In the genomic region with DNA sequence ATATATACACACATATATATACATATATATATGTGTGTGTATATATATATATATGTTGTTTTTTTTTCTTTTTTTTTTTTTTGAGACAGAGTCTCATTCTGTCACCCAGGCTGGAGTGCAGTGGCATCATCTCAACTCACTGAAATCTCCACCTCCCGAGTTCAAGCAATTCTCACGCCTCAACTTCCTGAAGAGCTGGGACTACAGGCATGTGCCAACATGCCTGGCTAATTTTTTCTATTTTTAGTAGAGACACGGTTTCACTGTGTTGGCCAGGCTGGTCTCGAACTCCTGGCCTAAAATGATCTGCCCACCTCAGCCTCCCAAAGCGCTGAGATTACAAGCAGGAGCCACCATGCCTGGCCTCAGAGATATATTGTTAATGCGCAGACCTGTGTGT, we compare ENCODE assay signal across 14 cellular contexts. TPM values are rescaled to one million over a fixed set of nuclear protein-coding genes. Genes with fewer than 3 reads are reported as not detected.
"Had no signal": no experiment of that assay in that cellular context is flagged by ENCODE, and none has a peak within 500 bp of the region (broad histone marks: within the 10 kb centered on the region; RNA-seq: fewer than 3 reads in every experiment).

No MANE protein-coding gene starts in this region.

RNA-seq across cellular contexts. Expression of gene OR10H4, which starts 37.0 kb away (rescaled TPM):
- total RNA-seq: activated B cell treated with CpG ODN at 0.5 μM for 24 hours; activated CD4-positive, alpha-beta memory T cell treated with anti-CD3 and anti-CD28 coated beads for 36 hours; activated CD4-positive, alpha-beta memory T cell treated with anti-CD3 and anti-CD28 coated beads, Interleukin-2, amount 10 ng/mL, durations not matched to agents 7 days and 5 days; activated CD4-positive, alpha-beta T cell treated with anti-CD3 and anti-CD28 coated beads for 36 hours; activated CD4-positive, alpha-beta T cell treated with anti-CD3 and anti-CD28 coated beads, Interleukin-2, amount 10 ng/mL, durations not matched to agents 24 days and 14 days; activated CD4-positive, alpha-beta T cell treated with anti-CD3 and anti-CD28 coated beads, Interleukin-2, amount 10 ng/mL, durations not matched to agents 7 days and 5 days; activated CD8-positive, alpha-beta memory T cell treated with anti-CD3 and anti-CD28 coated beads for 36 hours; activated CD8-positive, alpha-beta memory T cell treated with anti-CD3 and anti-CD28 coated beads, Interleukin-2, amount 10 ng/mL, durations not matched to agents 7 days and 5 days; activated CD8-positive, alpha-beta T cell treated with anti-CD3 and anti-CD28 coated beads for 36 hours; activated CD8-positive, alpha-beta T cell treated with anti-CD3 and anti-CD28 coated beads, Interleukin-2, amount 10 ng/mL, durations not matched to agents 7 days and 5 days; T-helper 1 cell treated with Interleukin-12 subunit alpha and Interleukin-12 subunit beta and Interleukin-4 antibody, amounts not matched to agents 30 ng/mL and 1 ng/mL, for 36 hours; T-helper 17 cell; T-helper 2 cell treated with Interferon-gamma antibody and Interleukin-4, amounts not matched to agents 100 ng/mL and 5 ng/mL, for 36 hours; WTC11 had no signal

RNA-seq across cellular contexts. Expression of gene CYP4F11, which starts 51.5 kb away (rescaled TPM):
- total RNA-seq: activated B cell treated with CpG ODN at 0.5 μM for 24 hours; activated CD4-positive, alpha-beta memory T cell treated with anti-CD3 and anti-CD28 coated beads for 36 hours; activated CD4-positive, alpha-beta memory T cell treated with anti-CD3 and anti-CD28 coated beads, Interleukin-2, amount 10 ng/mL, durations not matched to agents 7 days and 5 days; activated CD4-positive, alpha-beta T cell treated with anti-CD3 and anti-CD28 coated beads for 36 hours; activated CD4-positive, alpha-beta T cell treated with anti-CD3 and anti-CD28 coated beads, Interleukin-2, amount 10 ng/mL, durations not matched to agents 24 days and 14 days; activated CD4-positive, alpha-beta T cell treated with anti-CD3 and anti-CD28 coated beads, Interleukin-2, amount 10 ng/mL, durations not matched to agents 7 days and 5 days; activated CD8-positive, alpha-beta memory T cell treated with anti-CD3 and anti-CD28 coated beads for 36 hours; activated CD8-positive, alpha-beta memory T cell treated with anti-CD3 and anti-CD28 coated beads, Interleukin-2, amount 10 ng/mL, durations not matched to agents 7 days and 5 days; activated CD8-positive, alpha-beta T cell treated with anti-CD3 and anti-CD28 coated beads for 36 hours; activated CD8-positive, alpha-beta T cell treated with anti-CD3 and anti-CD28 coated beads, Interleukin-2, amount 10 ng/mL, durations not matched to agents 7 days and 5 days; T-helper 1 cell treated with Interleukin-12 subunit alpha and Interleukin-12 subunit beta and Interleukin-4 antibody, amounts not matched to agents 30 ng/mL and 1 ng/mL, for 36 hours; T-helper 17 cell; T-helper 2 cell treated with Interferon-gamma antibody and Interleukin-4, amounts not matched to agents 100 ng/mL and 5 ng/mL, for 36 hours; WTC11 had no signal
